ENCODE assay signal across 21 cellular contexts in the genomic region with DNA sequence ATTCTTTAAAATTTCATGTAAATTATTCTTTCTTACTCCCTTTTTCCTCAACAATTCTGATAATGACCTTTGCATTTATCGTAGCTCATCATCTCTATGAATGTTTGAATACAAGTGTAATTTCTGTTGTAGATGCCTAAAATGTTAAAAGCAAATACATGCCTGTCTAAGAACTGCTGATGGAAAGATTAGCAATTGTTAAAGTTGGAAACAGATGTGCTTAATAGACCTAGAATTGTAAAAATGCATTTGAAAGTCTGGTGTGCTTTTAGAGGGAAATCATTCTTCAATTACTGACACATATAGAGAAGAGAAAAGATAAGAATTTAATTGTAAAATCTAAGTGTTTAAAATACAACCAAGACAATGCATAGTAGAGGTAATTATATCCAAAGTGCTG. TPM values are rescaled to one million over a fixed set of nuclear protein-coding genes. Genes with fewer than 3 reads are reported as not detected.
"Had no signal": no experiment of that assay in that cellular context is flagged by ENCODE, and none has a peak within 500 bp of the region (broad histone marks: within the 10 kb centered on the region; RNA-seq: fewer than 3 reads in every experiment).

No MANE protein-coding gene starts in this region.

- H3K9me3 ChIP-seq: SJSA1 had no signal

- H3K4me1 ChIP-seq: SJSA1 had no signal

- H3K4me3 ChIP-seq: SJSA1 had no signal

- DNase-seq: KBM-7, NCI-H1092, NCI-H1105 treated with DMSO at 0.1 percent for 48 hours, NCI-H1417 treated with DMSO at 0.1 percent for 48 hours, NCI-H146, NCI-H1694 treated with DMSO at 0.1 percent for 48 hours, NCI-H2029, NCI-H2081 treated with DMSO at 0.1 percent for 48 hours, NCI-H2171, NCI-H226, NCI-H446, NCI-H510A, NCI-H524 treated with DMSO at 0.1 percent for 48 hours, NCI-H69, NCI-H774, Right ventricle myocardium superior, RPMI8226, SIG-M5, SW 1271 had no signal

- H3K27ac ChIP-seq: SJSA1 had no signal

- H3K36me3 ChIP-seq: SJSA1 had no signal

RNA-seq across cellular contexts. Expression of a gene that starts 50.4 kb away (rescaled TPM):
- total RNA-seq: HT-29 had no signal
